ENCODE assay signal across 8 cellular contexts in genomic region chr3:58173670-58174472, GRCh38. TPM values are rescaled to one million over a fixed set of nuclear protein-coding genes. Genes with fewer than 3 reads are reported as not detected.
DNase-seq lines count a peak whose midpoint lies in the region; ATAC-seq and TF ChIP-seq lines count a peak whose summit lies in the region.

No MANE protein-coding gene starts in this region.

- peak; percentile 47 for TF ChIP-seq CTCF in RWPE2 (IDR thresholded peaks at IDR 0.05; ENCODE audit: poor library complexity, severe bottlenecking)
- TF ChIP-seq CTCF in endodermal cell (conservative IDR thresholded peaks at IDR 0.05), result peak; percentile 77
- peak; percentile 60 for TF ChIP-seq CTCF in neural progenitor cell (IDR thresholded peaks at IDR 0.05)

- H3K36me3 Mint-ChIP-seq in endodermal cell (ENCODE audit: low read depth) (peaks cover 27% of the 10 kb centered on the region), neural progenitor cell (peaks cover 6% of the 10 kb centered on the region)

- H3K9me3 Mint-ChIP-seq in endodermal cell, result no peaks in the 10 kb centered on the region
- no peaks in the 10 kb centered on the region for H3K9me3 Mint-ChIP-seq in neural progenitor cell

- ATAC-seq in RWPE2 (ENCODE audit: low read depth) (peak; percentile 4; the same call in 2 of the 3 replicates), GM21717 (IDR thresholded peaks at IDR 0.05; ENCODE audit: unreplicated experiment) (no peak)

- DNase-seq in DMS153 treated with DMSO at 0.1 percent for 48 hours (lab: John Stamatoyannopoulos, UW; ENCODE audit: unreplicated experiment), result peak; percentile 28
- peak; percentile 54 for DNase-seq in HT-29 (ENCODE audit: low spot score)
- no peak for DNase-seq in RWPE2 (ENCODE audit: low spot score)
- DNase-seq in endodermal cell, result peak; percentile 89
- DNase-seq in neural progenitor cell (ENCODE audit: low spot score), result peak; percentile 77
- no peak for DNase-seq in cerebellum (ENCODE audit: low spot score)
- DNase-seq in midbrain (lab: John Stamatoyannopoulos, UW), result no peak

- H3K27ac ChIP-seq in RWPE2 (ENCODE audit: poor library complexity, severe bottlenecking) (peak overlapping the region; percentile 67), endodermal cell (ENCODE audit: low read depth, low read length) (no peak overlapping the region), neural progenitor cell (no peak overlapping the region)

- H3K4me3 ChIP-seq in RWPE2 (ENCODE audit: severe bottlenecking), result no peak overlapping the region
- no peak overlapping the region for H3K4me3 ChIP-seq in endodermal cell (ENCODE audit: low read length)
- no peak overlapping the region for H3K4me3 ChIP-seq in neural progenitor cell

- no peak overlapping the region for H3K4me2 ChIP-seq in neural progenitor cell

- peak overlapping the region; percentile 63 for H3K27ac Mint-ChIP-seq in endodermal cell
- H3K27ac Mint-ChIP-seq in neural progenitor cell, result peak overlapping the region; percentile 47

- H3K79me2 ChIP-seq in neural progenitor cell (ENCODE audit: low read depth), result no peaks in the 10 kb centered on the region

- H3K9ac ChIP-seq in endodermal cell (ENCODE audit: extremely low read depth, low read length, poor library complexity, severe bottlenecking) (no peak overlapping the region), neural progenitor cell (no peak overlapping the region)

- H3K9me3 ChIP-seq in RWPE2 (ENCODE audit: severe bottlenecking) (no peaks in the 10 kb centered on the region), endodermal cell (ENCODE audit: control insufficient read depth, low read length) (no peaks in the 10 kb centered on the region), neural progenitor cell (ENCODE audit: low read depth) (no peaks in the 10 kb centered on the region)

- no peak overlapping the region for H3K4me3 Mint-ChIP-seq in endodermal cell
- no peak overlapping the region for H3K4me3 Mint-ChIP-seq in neural progenitor cell

- H3K4me1 Mint-ChIP-seq in endodermal cell (peaks cover 34% of the 10 kb centered on the region), neural progenitor cell (peaks cover 16% of the 10 kb centered on the region)

- H3K27me3 ChIP-seq in RWPE2 (ENCODE audit: insufficient read depth, poor library complexity, severe bottlenecking), result no peaks in the 10 kb centered on the region
- H3K27me3 ChIP-seq in endodermal cell (ENCODE audit: control insufficient read depth, insufficient read depth, low read length, poor library complexity, severe bottlenecking), result no peaks in the 10 kb centered on the region
- H3K27me3 ChIP-seq in neural progenitor cell, result peaks cover 10% of the 10 kb centered on the region

- H3K4me1 ChIP-seq in RWPE2 (ENCODE audit: insufficient read depth, poor library complexity, severe bottlenecking) (peaks cover 29% of the 10 kb centered on the region), endodermal cell (ENCODE audit: control insufficient read depth, insufficient read depth, low read length) (peaks cover 23% of the 10 kb centered on the region), neural progenitor cell (peaks cover 19% of the 10 kb centered on the region)

- peaks cover 29% of the 10 kb centered on the region for H3K36me3 ChIP-seq in RWPE2 (ENCODE audit: low read depth)
- peaks cover 40% of the 10 kb centered on the region for H3K36me3 ChIP-seq in endodermal cell (ENCODE audit: control insufficient read depth, insufficient read depth, low read length)
- H3K36me3 ChIP-seq in neural progenitor cell, result no peaks in the 10 kb centered on the region

- H4K20me1 ChIP-seq in neural progenitor cell (ENCODE audit: low read depth), result no peaks in the 10 kb centered on the region

- whole genome bisulfite sequencing in endodermal cell (ENCODE audit: insufficient coverage in 1 of 2, insufficient read length in 1 of 2), 2 experiments, result 71 to 76% methylated on average over 11 to 12 of the region's 12 CpGs

- H2AFZ ChIP-seq in neural progenitor cell (replicated peaks), result no peak overlapping the region

- H3K27me3 Mint-ChIP-seq in endodermal cell (ENCODE audit: insufficient read depth) (peaks cover 9% of the 10 kb centered on the region), neural progenitor cell (ENCODE audit: insufficient read depth, low read depth) (peaks cover 13% of the 10 kb centered on the region)

- H3F3A ChIP-seq in neural progenitor cell (ENCODE audit: low read depth), result peaks cover 25% of the 10 kb centered on the region

RNA-seq across cellular contexts. Expression of gene DNASE1L3, which starts 36.9 kb away (rescaled TPM):
- not detected in 2 replicates for total RNA-seq in HT-29 (2014; rRNA removed; shearing (Covaris generic))
- total RNA-seq in endodermal cell, result not detected
- polyA plus RNA-seq in endodermal cell (2013, experiment 1 of 2), result not detected
- polyA plus RNA-seq in endodermal cell (2013, experiment 2 of 2), result not detected
- not detected in 2 replicates for total RNA-seq in neural progenitor cell (ENCODE audit: low replicate concordance)
- total RNA-seq in cerebellum, result 0.54 TPM

Comparison
In these comparisons a context has a peak if more than half of its experiments do, and no peak if none do; other contexts are left out.
1. DNase-seq: peak in DMS153 treated with DMSO at 0.1 percent for 48 hours (single experiment), HT-29 (single experiment), endodermal cell (single experiment) and neural progenitor cell (single experiment); none in RWPE2 (single experiment), cerebellum (single experiment) and midbrain (single experiment).
2. Peak in every context shown above with its lines, with median percentiles within 50 percentile points of each other: CTCF ChIP-seq.